In genomic region chr11:94034207-94034606, GRCh38 we compare ENCODE assay signal across 19 cellular contexts. TPM values are rescaled to one million over a fixed set of nuclear protein-coding genes. Genes with fewer than 3 reads are reported as not detected.
DNase-seq lines count a peak whose midpoint lies in the region; ATAC-seq and TF ChIP-seq lines count a peak whose summit lies in the region.
"Had no signal": no experiment of that assay in that cellular context is flagged by ENCODE, and none has a peak within 500 bp of the region (broad histone marks: within the 10 kb centered on the region; RNA-seq: fewer than 3 reads in every experiment).

No MANE protein-coding gene starts in this region.

- TF ChIP-seq CTCF in HCT116 (IDR thresholded peaks at IDR 0.05 in 2 of 3, conservative IDR thresholded peaks at IDR 0.05 in 1 of 3; ENCODE audit: borderline replicate concordance in 1 of 3, insufficient read depth in 1 of 3, low read depth in 2 of 3, low read length in 2 of 3) (no peak), esophagus muscularis mucosa (IDR thresholded peaks at IDR 0.05) (no peak), lung (IDR thresholded peaks at IDR 0.05; ENCODE audit: control extremely low read depth, extremely low read depth) (no peak), GM10248 (IDR thresholded peaks at IDR 0.05; ENCODE audit: control extremely low read depth, extremely low read depth, low read depth, missing control alignments) (no peak)

- ATAC-seq in HCT116, result peak; percentile 39
- ATAC-seq in lung (ENCODE audit: insufficient read depth, low FRiP score), result no peak
- no peak for ATAC-seq in activated T-cell treated with anti-CD3 and anti-CD28 coated beads, Interleukin-2, amount 50 U/mL, for 4 hours

- H3K4me3 ChIP-seq in HCT116 (replicated peaks in 1 of 2; ENCODE audit: low read depth in 1 of 2, low read length in 2 of 2), result no peak overlapping the region
- H3K4me3 ChIP-seq in esophagus muscularis mucosa, result no peak overlapping the region
- no peak overlapping the region for H3K4me3 ChIP-seq in lung

- no peak for TF ChIP-seq RAD21 in HCT116 (IDR thresholded peaks at IDR 0.05; ENCODE audit: low read depth)

- H3K4me1 Mint-ChIP-seq in activated T-cell treated with anti-CD3 and anti-CD28 coated beads, Interleukin-2, amount 50 U/mL, for 4 hours (ENCODE audit: low read depth), result no peaks in the 10 kb centered on the region
- H3K4me1 Mint-ChIP-seq: CD4-positive, alpha-beta memory T cell had no signal

- RAD21 ChIA-PET in HCT116 (lab: Charles Lee; ENCODE audit: low non-redundant PET in 1 of 2, low total read pairs in 2 of 2, uncharacterized antibody in 2 of 2, unreplicated experiment in 2 of 2), result interaction anchor here in 1 of 2 experiments (0.6 kb wide), 1 partner anchor 11 kb away, joined by 3 read pairs; no protein-coding TSS in a partner anchor

- peak overlapping the region; percentile 27 for H3K4me2 ChIP-seq in HCT116 (ENCODE audit: low read length)

- H3K36me3 ChIP-seq in HCT116 (ENCODE audit: control insufficient read depth in 1 of 2, insufficient read depth in 2 of 2, low read length in 2 of 2) (no peaks in the 10 kb centered on the region), esophagus muscularis mucosa (no peaks in the 10 kb centered on the region), lung (ENCODE audit: control insufficient read depth in 2 of 2, insufficient read depth in 2 of 2, low read length in 2 of 2) (no peaks in the 10 kb centered on the region)

- no peaks in the 10 kb centered on the region for H3K79me2 ChIP-seq in HCT116 (ENCODE audit: insufficient read depth, low read length)

- H3K27ac ChIP-seq in HCT116 (ENCODE audit: low read depth, low read length) (no peak overlapping the region), esophagus muscularis mucosa (replicated peaks in 1 of 4) (no peak overlapping the region), lung (ENCODE audit: low read depth in 1 of 2, low read length in 1 of 2) (no peak overlapping the region)

- H3K27me3 Mint-ChIP-seq in activated T-cell treated with anti-CD3 and anti-CD28 coated beads, Interleukin-2, amount 50 U/mL, for 4 hours (ENCODE audit: low read depth), result peaks cover 7% of the 10 kb centered on the region

- no peak overlapping the region for H2AFZ ChIP-seq in HCT116 (ENCODE audit: low read depth, low read length, poor library complexity, severe bottlenecking)

- no TSS peak for BruUV-seq in HCT116 (replicated peaks; lab: Mats Ljungman, UMichigan)

- H4K20me1 ChIP-seq in HCT116 (ENCODE audit: insufficient read depth), result no peaks in the 10 kb centered on the region

- H3K27me3 ChIP-seq in HCT116 (ENCODE audit: insufficient read depth, low read length) (no peaks in the 10 kb centered on the region), esophagus muscularis mucosa (no peaks in the 10 kb centered on the region), lung (ENCODE audit: control insufficient read depth, insufficient read depth) (no peaks in the 10 kb centered on the region)

- intact Hi-C loops in HCT116 (cut with micrococcal nuclease), result no loop called here
- intact Hi-C loops in esophagus muscularis mucosa (cut with DNase I), result no loop called here

- no peak overlapping the region for H3K4me3 Mint-ChIP-seq in activated T-cell treated with anti-CD3 and anti-CD28 coated beads, Interleukin-2, amount 50 U/mL, for 4 hours
- H3K4me3 Mint-ChIP-seq: CD4-positive, alpha-beta memory T cell had no signal

- H3K9me3 ChIP-seq in HCT116 (ENCODE audit: control insufficient read depth in 1 of 2, insufficient read depth in 1 of 2, low read depth in 1 of 2, low read length in 2 of 2) (no peaks in the 10 kb centered on the region), esophagus muscularis mucosa (no peaks in the 10 kb centered on the region), lung (ENCODE audit: control insufficient read depth in 2 of 2, insufficient read depth in 1 of 2, low read length in 1 of 2) (peaks cover 0 to 5% of the 10 kb centered on the region in 2 donors)

- WGBS in esophagus muscularis mucosa, result 93% methylated on average over 1 of the region's 1 CpG
- WGBS in lung, 2 donors, result 0 to 45% methylated on average over 1 of the region's 1 CpG

- no peaks in the 10 kb centered on the region for H3K36me3 Mint-ChIP-seq in activated T-cell treated with anti-CD3 and anti-CD28 coated beads, Interleukin-2, amount 50 U/mL, for 4 hours (ENCODE audit: insufficient read depth)
- H3K36me3 Mint-ChIP-seq: CD4-positive, alpha-beta memory T cell had no signal

- peaks cover 9% of the 10 kb centered on the region for H3K9me3 Mint-ChIP-seq in activated T-cell treated with anti-CD3 and anti-CD28 coated beads, Interleukin-2, amount 50 U/mL, for 4 hours

- POLR2A ChIA-PET in HCT116 (lab: Charles Lee), result no interaction called here
- POLR2A ChIA-PET in GM10248 (lab: Yijun Ruan, JAX), result no interaction called here

- H3K9ac ChIP-seq in HCT116 (ENCODE audit: low read length), result no peak overlapping the region

- DNase-seq in COLO829 (ENCODE audit: low spot score) (peak; percentile 30), HCT116 (ENCODE audit: low read depth, low spot score) (no peak), esophagus muscularis mucosa (ENCODE audit: extremely low spot score) (peak; percentile 3), lung (ENCODE audit: low spot score) (peak; percentile 4), GM10248 (ENCODE audit: extremely low spot score) (no peak)
- no peak for DNase-seq in activated T-cell treated with anti-CD3 and anti-CD28 coated beads, Interleukin-2, amount 50 U/mL, for 4 hours
- DNase-seq: C1 segment of cervical spinal cord; Caco-2; CD4-positive, alpha-beta memory T cell; DMS153; DMS79 treated with DMSO at 0.1 percent for 48 hours; GF-D8; H7; HCEC 1CT had no signal

- TF ChIP-seq POLR2A in HCT116 (IDR thresholded peaks at IDR 0.05; ENCODE audit: borderline replicate concordance, extremely low read depth, insufficient read depth, insufficient read length) (no peak), esophagus muscularis mucosa (IDR thresholded peaks at IDR 0.05; ENCODE audit: low read depth) (no peak)

- H3K4me1 ChIP-seq in HCT116 (ENCODE audit: control insufficient read depth in 1 of 2, insufficient read depth in 2 of 2, low read length in 2 of 2) (peaks cover 0 to 26% of the 10 kb centered on the region in 2 experiments; a peak in 2 of 4 replicates), esophagus muscularis mucosa (no peaks in the 10 kb centered on the region), lung (ENCODE audit: control insufficient read depth in 2 of 2, insufficient read depth in 2 of 2, low read length in 2 of 2) (no peaks in the 10 kb centered on the region)
- H3K4me1 ChIP-seq: Caco-2 had no signal

- TF ChIP-seq EP300 in esophagus muscularis mucosa (IDR thresholded peaks at IDR 0.05), result no peak

- CTCF ChIA-PET in HCT116 (lab: Charles Lee), result no interaction called here
- CTCF ChIA-PET in GM10248 (lab: Yijun Ruan, JAX), result no interaction called here

- H3K9me2 ChIP-seq in HCT116 (ENCODE audit: insufficient read depth), result no peaks in the 10 kb centered on the region

TF ChIP-seq in HCT116, 20 proteins besides CTCF, POLR2A, EP300 and RAD21:
- TF ChIP-seq ZNF274 (IDR thresholded peaks at IDR 0.05; ENCODE audit: low read depth, low read length), result no peak
- no peak for TF ChIP-seq MAX (IDR thresholded peaks at IDR 0.05)
- TF ChIP-seq ZFX (IDR thresholded peaks at IDR 0.05), result no peak
- no peak for TF ChIP-seq ZBTB33 (IDR thresholded peaks at IDR 0.05; ENCODE audit: extremely low read depth, insufficient replicate concordance, low read length)
- no peak for TF ChIP-seq SRF (IDR thresholded peaks at IDR 0.05; ENCODE audit: low read depth)
- no peak for TF ChIP-seq POLR2AphosphoS5 (IDR thresholded peaks at IDR 0.05; ENCODE audit: low read depth, low read length)
- TF ChIP-seq EZH2phosphoT487 (IDR thresholded peaks at IDR 0.05; ENCODE audit: borderline replicate concordance), result no peak
- no peak for TF ChIP-seq ATF3 (IDR thresholded peaks at IDR 0.05)
- no peak for TF ChIP-seq SIN3A (IDR thresholded peaks at IDR 0.05; ENCODE audit: low read depth)
- TF ChIP-seq TCF7L2 (IDR thresholded peaks at IDR 0.05; ENCODE audit: borderline replicate concordance, extremely low read depth, insufficient read depth, insufficient read length), result peak; percentile 59
- no peak for TF ChIP-seq EZH2 (IDR thresholded peaks at IDR 0.05)
- no peak for TF ChIP-seq SP1 (IDR thresholded peaks at IDR 0.05; ENCODE audit: low read depth)
- TF ChIP-seq FOSL1 (IDR thresholded peaks at IDR 0.05; ENCODE audit: low read depth), result peak; percentile 12; the same call in 1 of the 2 replicates

RNA-seq across cellular contexts. Expression of gene HEPHL1, which starts 13.1 kb away (rescaled TPM):
- total RNA-seq in HCT116 (2021; ENCODE audit: unreplicated experiment), result not detected
- polyA plus RNA-seq in HCT116 (2012), result 0.01 and 0.04 TPM in 2 replicates
- total RNA-seq in esophagus muscularis mucosa, result under 1 TPM in 1 of 4 donors, not detected in 3; 0.42 TPM
- total RNA-seq in lung, result not detected
- not detected for polyA plus RNA-seq in lung
- total RNA-seq in activated T-cell treated with anti-CD3 and anti-CD28 coated beads, Interleukin-2, amount 50 U/mL, for 4 hours, result not detected
- total RNA-seq: A172; A673; Caco-2; CD4-positive, alpha-beta memory T cell; Daoy; G401; H7 had no signal
- polyA plus RNA-seq: BJ; CD4-positive, alpha-beta memory T cell had no signal

Comparison
In these comparisons a context has a peak if more than half of its experiments do, and no peak if none do; other contexts are left out.
1. DNase-seq: peak in COLO829 (single experiment), esophagus muscularis mucosa (single experiment) and lung (single experiment); none in HCT116 (single experiment), activated T-cell treated with anti-CD3 and anti-CD28 coated beads, Interleukin-2, amount 50 U/mL, for 4 hours (single experiment) and GM10248 (single experiment).